8 cellular contexts compared by ENCODE assay signal in the genomic region with DNA sequence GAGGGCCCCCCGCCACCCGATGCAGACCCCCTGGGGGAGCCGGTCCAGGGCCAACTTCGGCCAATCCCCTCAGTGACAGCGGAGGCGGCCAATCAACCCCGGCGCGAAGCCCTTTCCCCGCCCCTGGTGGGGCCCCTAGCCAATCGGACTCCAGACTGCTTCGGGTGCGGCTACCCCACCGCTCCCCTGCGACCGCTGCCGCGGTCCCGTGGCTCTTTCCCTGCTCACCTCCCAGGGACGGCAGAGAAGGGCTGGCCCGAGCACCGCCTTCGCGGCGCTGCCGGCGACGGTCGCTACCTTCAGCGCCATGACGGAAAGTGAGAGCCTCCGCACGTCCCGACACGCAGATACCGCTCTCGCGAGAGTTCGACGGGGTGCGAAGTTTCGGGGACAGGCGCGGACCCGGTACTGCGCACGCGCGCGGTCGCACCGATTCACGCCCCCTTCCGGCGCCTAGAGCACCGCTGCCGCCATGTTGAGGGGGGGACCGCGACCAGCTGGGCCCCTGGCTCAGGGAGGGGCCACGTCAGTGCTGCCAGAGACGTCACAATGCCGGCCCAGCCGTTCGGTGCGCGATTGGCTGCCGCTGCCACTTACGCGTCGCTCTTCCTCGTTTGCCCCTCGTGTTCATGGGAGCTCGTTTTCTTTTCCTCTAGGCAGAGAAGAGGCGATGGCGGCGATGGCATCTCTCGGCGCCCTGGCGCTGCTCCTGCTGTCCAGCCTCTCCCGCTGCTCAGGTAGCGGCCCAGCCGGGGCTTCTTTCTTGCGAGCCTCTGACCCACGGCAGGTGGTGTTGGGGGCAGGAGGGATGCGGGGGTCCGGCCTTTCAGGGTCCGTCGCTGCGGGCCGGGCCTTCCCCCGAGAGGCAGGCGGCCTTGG. TPM values are rescaled to one million over a fixed set of nuclear protein-coding genes. Genes with fewer than 3 reads are reported as not detected.
A peak's percentile ranks its signal among the peaks of the same experiment; 100 is the strongest.
DNase-seq lines count a peak whose midpoint lies in the region; ATAC-seq and TF ChIP-seq lines count a peak whose summit lies in the region.

Gene IDH3G (minus strand): TSS at position 358 of the 879 bp plus-strand sequence. CDS start 49 bp downstream, at position 309.
Gene SSR4 (plus strand): TSS at position 651 of the 879 bp plus-strand sequence. CDS start 20 bp downstream, at position 671.

- H3K9ac ChIP-seq in fibroblast of lung (ENCODE audit: insufficient read depth, low read length), result peak within 1 kb of the TSS; percentile 98

- H3K79me2 ChIP-seq in DOHH2 (ENCODE audit: control insufficient read depth, low read length) (peaks cover 55% of the 10 kb centered on the region), GM23338 (replicated peaks; ENCODE audit: insufficient read depth) (peaks cover 36% of the 10 kb centered on the region), fibroblast of lung (ENCODE audit: control insufficient read depth, insufficient read depth, low read length) (peaks cover 44% of the 10 kb centered on the region)

- H3K4me2 ChIP-seq in DOHH2 (ENCODE audit: low read length) (peak within 1 kb of the TSS; percentile 84), GM23338 (peak within 1 kb of the TSS; percentile 95), fibroblast of lung (ENCODE audit: extremely low read depth, insufficient read depth, low read length) (peak within 1 kb of the TSS; percentile 87)

- H3K4me3 ChIP-seq in DOHH2 (ENCODE audit: low read length), result peak within 1 kb of the TSS; percentile 79
- H3K4me3 ChIP-seq in GM23338, result peak within 1 kb of the TSS; percentile 77
- H3K4me3 ChIP-seq in fibroblast of lung (replicated peaks in 1 of 4; ENCODE audit: control extremely low read depth in 1 of 4, insufficient read depth in 1 of 4, low read depth in 3 of 4, low read length in 4 of 4), result peak within 1 kb of the TSS; percentile 58 to 73 (median 70)
- H3K4me3 ChIP-seq in naive thymus-derived CD4-positive, alpha-beta T cell (ENCODE audit: low read length), result peak within 1 kb of the TSS; percentile 75

- H2AFZ ChIP-seq in GM23338 (no peak within 1 kb of the TSS), fibroblast of lung (ENCODE audit: low read length) (peak within 1 kb of the TSS; percentile 76)

- H3K4me3 Mint-ChIP-seq in GM23338, result peak within 1 kb of the TSS; percentile 92
- H3K4me3 Mint-ChIP-seq in activated T-helper 17 cell treated with anti-CD3 and anti-CD28 coated beads, Interleukin-2, amount 50 U/mL, for 72 hours, result peak within 1 kb of the TSS; percentile 85
- peak within 1 kb of the TSS; percentile 86 to 95 (median 92) for H3K4me3 Mint-ChIP-seq in naive thymus-derived CD4-positive, alpha-beta T cell
- peak within 1 kb of the TSS; percentile 95 to 98 for H3K4me3 Mint-ChIP-seq in stimulated activated naive B cell treated with anti-CD40 and anti-IgM and Interleukin-4, amounts not matched to agents 10 μg/mL and 1 μg/mL and 100 μg/mL, for 72 hours

- peak within 1 kb of the TSS; percentile 94 for H3K27ac Mint-ChIP-seq in GM23338
- H3K27ac Mint-ChIP-seq in activated T-helper 17 cell treated with anti-CD3 and anti-CD28 coated beads, Interleukin-2, amount 50 U/mL, for 72 hours, result peak within 1 kb of the TSS; percentile 86
- H3K27ac Mint-ChIP-seq in naive thymus-derived CD4-positive, alpha-beta T cell, result peak within 1 kb of the TSS; percentile 86 to 95 (median 92)
- H3K27ac Mint-ChIP-seq in stimulated activated naive B cell treated with anti-CD40 and anti-IgM and Interleukin-4, amounts not matched to agents 10 μg/mL and 1 μg/mL and 100 μg/mL, for 72 hours, result peak within 1 kb of the TSS; percentile 99

- no peaks in the 10 kb centered on the region for H3K9me2 ChIP-seq in DOHH2 (replicated peaks; ENCODE audit: control insufficient read depth, low read length)
- no peaks in the 10 kb centered on the region for H3K9me2 ChIP-seq in GM23338 (ENCODE audit: insufficient read depth)

- no peaks in the 10 kb centered on the region for H3K27me3 ChIP-seq in DOHH2 (ENCODE audit: control insufficient read depth, low read length)
- no peaks in the 10 kb centered on the region for H3K27me3 ChIP-seq in GM23338 (ENCODE audit: insufficient read depth)
- no peaks in the 10 kb centered on the region for H3K27me3 ChIP-seq in fibroblast of lung (ENCODE audit: control insufficient read depth, insufficient read depth, low read length)
- H3K27me3 ChIP-seq in naive thymus-derived CD4-positive, alpha-beta T cell (ENCODE audit: control insufficient read depth in 2 of 2, insufficient read depth in 2 of 2, low read length in 2 of 2), result no peaks in the 10 kb centered on the region

- intact Hi-C loops in naive thymus-derived CD4-positive, alpha-beta T cell (cut with micrococcal nuclease), result loop anchor here (1.0 to 10.0 kb wide), 13 partner anchors 23 to 753 kb away; partner anchors contain the start of genes ABCD1 (in 2 of the 2), BCAP31 (in 2 of the 2), HAUS7 (in 2 of the 2) and CCNQ (in 1 of the 2)

- H3K4me1 Mint-ChIP-seq in GM23338, result peaks cover 17% of the 10 kb centered on the region
- H3K4me1 Mint-ChIP-seq in activated T-helper 17 cell treated with anti-CD3 and anti-CD28 coated beads, Interleukin-2, amount 50 U/mL, for 72 hours, result no peaks in the 10 kb centered on the region
- peaks cover 0 to 39% (median 25%) of the 10 kb centered on the region in 7 donors for H3K4me1 Mint-ChIP-seq in naive thymus-derived CD4-positive, alpha-beta T cell
- peaks cover 10 to 21% of the 10 kb centered on the region in 2 donors for H3K4me1 Mint-ChIP-seq in stimulated activated naive B cell treated with anti-CD40 and anti-IgM and Interleukin-4, amounts not matched to agents 10 μg/mL and 1 μg/mL and 100 μg/mL, for 72 hours

- TF ChIP-seq CTCF in DOHH2 (IDR thresholded peaks at IDR 0.05; ENCODE audit: low read depth, low read length, poor library complexity, severe bottlenecking) (no peak), GM23338 (conservative IDR thresholded peaks at IDR 0.05; ENCODE audit: low read depth in 2 of 2) (peak in 1 of 2 experiments; percentile 19; a peak in 1 of 4 replicates), fibroblast of lung (conservative IDR thresholded peaks at IDR 0.05 in 1 of 2, IDR thresholded peaks at IDR 0.05 in 1 of 2; ENCODE audit: low read depth in 1 of 2, low read length in 2 of 2) (no peak)

- CTCF ChIA-PET in naive thymus-derived CD4-positive, alpha-beta T cell (lab: Charles Lee), result interaction anchor here (1.0 kb wide), 1 partner anchor 228 kb away, joined by 3 read pairs; no protein-coding TSS in a partner anchor

- H3K27ac ChIP-seq in DOHH2 (ENCODE audit: low read depth, low read length), result peak within 1 kb of the TSS; percentile 67
- H3K27ac ChIP-seq in GM23338 (ENCODE audit: low read depth), result no peak within 1 kb of the TSS
- H3K27ac ChIP-seq in fibroblast of lung (ENCODE audit: insufficient read depth, low read length), result peak within 1 kb of the TSS; percentile 96
- H3K27ac ChIP-seq in naive thymus-derived CD4-positive, alpha-beta T cell (ENCODE audit: low read depth, low read length), result peak within 1 kb of the TSS; percentile 97

- H3K4me1 ChIP-seq in DOHH2 (ENCODE audit: control insufficient read depth, low read length) (peaks cover 20% of the 10 kb centered on the region), GM23338 (ENCODE audit: insufficient read depth) (no peaks in the 10 kb centered on the region), fibroblast of lung (ENCODE audit: control insufficient read depth, extremely low read depth, insufficient read depth, low read length) (peaks cover 7% of the 10 kb centered on the region)
- H3K4me1 ChIP-seq in naive thymus-derived CD4-positive, alpha-beta T cell (ENCODE audit: control insufficient read depth in 2 of 2, insufficient read depth in 2 of 2, low read length in 2 of 2), result peaks cover 8 to 12% of the 10 kb centered on the region in 2 donors

- no peaks in the 10 kb centered on the region for H3K9me3 Mint-ChIP-seq in GM23338
- H3K9me3 Mint-ChIP-seq in activated T-helper 17 cell treated with anti-CD3 and anti-CD28 coated beads, Interleukin-2, amount 50 U/mL, for 72 hours, result no peaks in the 10 kb centered on the region
- peaks cover 0 to 2% (median 0%) of the 10 kb centered on the region in 11 donors for H3K9me3 Mint-ChIP-seq in naive thymus-derived CD4-positive, alpha-beta T cell
- H3K9me3 Mint-ChIP-seq in stimulated activated naive B cell treated with anti-CD40 and anti-IgM and Interleukin-4, amounts not matched to agents 10 μg/mL and 1 μg/mL and 100 μg/mL, for 72 hours, result no peaks in the 10 kb centered on the region

- peaks cover 25% of the 10 kb centered on the region for H3K36me3 Mint-ChIP-seq in GM23338 (ENCODE audit: low read depth)
- H3K36me3 Mint-ChIP-seq in activated T-helper 17 cell treated with anti-CD3 and anti-CD28 coated beads, Interleukin-2, amount 50 U/mL, for 72 hours (ENCODE audit: low read depth), result peaks cover 47% of the 10 kb centered on the region
- peaks cover 0 to 6% (median 0%) of the 10 kb centered on the region in 5 donors for H3K36me3 Mint-ChIP-seq in naive thymus-derived CD4-positive, alpha-beta T cell
- H3K36me3 Mint-ChIP-seq in stimulated activated naive B cell treated with anti-CD40 and anti-IgM and Interleukin-4, amounts not matched to agents 10 μg/mL and 1 μg/mL and 100 μg/mL, for 72 hours, result peaks cover 17 to 31% of the 10 kb centered on the region in 2 donors

- H3F3A ChIP-seq in DOHH2 (ENCODE audit: control insufficient read depth, insufficient read depth), result no peaks in the 10 kb centered on the region
- H3F3A ChIP-seq in GM23338 (replicated peaks; ENCODE audit: low read depth), result no peaks in the 10 kb centered on the region

- DNase-seq in GM23338 (ENCODE audit: low spot score), result peak; percentile 90
- peak; percentile 89 for DNase-seq in LHCN-M2 (ENCODE audit: low read depth)
- peak; percentile 96 for DNase-seq in RPMI8226
- DNase-seq in fibroblast of lung (ENCODE audit: low read depth in 2 of 2), result peak; percentile 91 to 95
- peak; percentile 83 to 96 (median 93) for DNase-seq in naive thymus-derived CD4-positive, alpha-beta T cell
- peak; percentile 92 for DNase-seq in stimulated activated naive B cell treated with anti-CD40 and anti-IgM and Interleukin-4, amounts not matched to agents 10 μg/mL and 1 μg/mL and 100 μg/mL, for 72 hours

- POLR2A ChIA-PET in naive thymus-derived CD4-positive, alpha-beta T cell (lab: Charles Lee), result interaction anchor here (0.7 to 2.5 kb wide), 8 partner anchors 24 to 180 kb away, joined by 3 to 30 read pairs (median 4); partner anchors contain the start of genes ARHGAP4, BCAP31 and HCFC1

- H4K20me1 ChIP-seq in DOHH2 (ENCODE audit: control insufficient read depth, insufficient read depth, low read depth, low read length) (no peaks in the 10 kb centered on the region), GM23338 (replicated peaks; ENCODE audit: insufficient read depth) (0 out of 2 replicates have a peak, but pooled peaks cover 3% of the 10 kb centered on the region), fibroblast of lung (ENCODE audit: control insufficient read depth, extremely low read depth, insufficient read depth, low read length) (no peaks in the 10 kb centered on the region)

- H3K36me3 ChIP-seq in DOHH2 (ENCODE audit: control insufficient read depth, low read length) (peaks cover 23% of the 10 kb centered on the region), GM23338 (ENCODE audit: insufficient read depth) (no peaks in the 10 kb centered on the region), fibroblast of lung (ENCODE audit: control insufficient read depth, insufficient read depth, low read length) (peaks cover 8% of the 10 kb centered on the region)
- H3K36me3 ChIP-seq in naive thymus-derived CD4-positive, alpha-beta T cell (ENCODE audit: control insufficient read depth in 2 of 3, insufficient read depth in 3 of 3, low read length in 3 of 3), result peaks cover 0 to 37% (median 0%) of the 10 kb centered on the region in 3 experiments

- H3K9me3 ChIP-seq in DOHH2 (ENCODE audit: control insufficient read depth, insufficient read depth, low read length), result no peaks in the 10 kb centered on the region
- no peaks in the 10 kb centered on the region for H3K9me3 ChIP-seq in fibroblast of lung (ENCODE audit: control insufficient read depth, insufficient read depth, low read depth, low read length)
- no peaks in the 10 kb centered on the region for H3K9me3 ChIP-seq in naive thymus-derived CD4-positive, alpha-beta T cell (ENCODE audit: control insufficient read depth in 2 of 3, low read length in 3 of 3)

- ATAC-seq in GM23338, result peak; percentile 86
- ATAC-seq in activated T-helper 17 cell treated with anti-CD3 and anti-CD28 coated beads, Interleukin-2, amount 50 U/mL, for 72 hours (replicated peaks), result peak; percentile 98
- ATAC-seq in naive thymus-derived CD4-positive, alpha-beta T cell, result peak; percentile 97
- ATAC-seq in stimulated activated naive B cell treated with anti-CD40 and anti-IgM and Interleukin-4, amounts not matched to agents 10 μg/mL and 1 μg/mL and 100 μg/mL, for 72 hours (replicated peaks), result peak; percentile 93 to 95

- peaks cover 4% of the 10 kb centered on the region for H3K27me3 Mint-ChIP-seq in GM23338 (ENCODE audit: insufficient read depth, low read depth, poor library complexity)
- H3K27me3 Mint-ChIP-seq in activated T-helper 17 cell treated with anti-CD3 and anti-CD28 coated beads, Interleukin-2, amount 50 U/mL, for 72 hours, result no peaks in the 10 kb centered on the region
- H3K27me3 Mint-ChIP-seq in naive thymus-derived CD4-positive, alpha-beta T cell, result no peaks in the 10 kb centered on the region
- H3K27me3 Mint-ChIP-seq in stimulated activated naive B cell treated with anti-CD40 and anti-IgM and Interleukin-4, amounts not matched to agents 10 μg/mL and 1 μg/mL and 100 μg/mL, for 72 hours, result no peaks in the 10 kb centered on the region

RNA-seq across cellular contexts. Expression of gene IDH3G, which starts in this region (rescaled TPM):
- total RNA-seq in GM23338 (2014; rRNA removed; shearing (Covaris generic)), result 43.0 and 49.0 TPM in 2 replicates
- polyA plus RNA-seq in GM23338 (2016; fragmentation: Nextera tagmentation; extraction: Ambion mirVana), result 41.4 and 45.5 TPM in 2 replicates
- total RNA-seq in LHCN-M2 (2014; rRNA removed), result 83.6 and 86.6 TPM in 2 replicates
- polyA plus RNA-seq in LHCN-M2 (2012), result 96.0 TPM
- total RNA-seq in activated T-helper 17 cell treated with anti-CD3 and anti-CD28 coated beads, Interleukin-2, amount 50 U/mL, for 72 hours, result 10 to 100 TPM; 62.0 to 82.2 TPM
- total RNA-seq in fibroblast of lung, result 37.8 and 44.6 TPM in 2 replicates
- polyA plus RNA-seq in fibroblast of lung, result 55.7 and 72.2 TPM in 2 replicates
- polyA plus RNA-seq in fibroblast of lung (2012), result 63.3 and 92.4 TPM in 2 replicates
- 157 and 297 TPM in 2 replicates for polyA minus RNA-seq in fibroblast of lung (ENCODE audit: low replicate concordance)
- 10 to 100 TPM; 44.1 to 73.1 (median 57.0) TPM for total RNA-seq in naive thymus-derived CD4-positive, alpha-beta T cell
- polyA plus RNA-seq in naive thymus-derived CD4-positive, alpha-beta T cell, result 100 to 1,000 TPM in 1 of 2 donors, 10 to 100 TPM in 1; 89.2 to 125 TPM

RNA-seq across cellular contexts. Expression of gene SSR4, which starts in this region (rescaled TPM):
- 107 and 168 TPM in 2 replicates for total RNA-seq in GM23338 (2014; rRNA removed; shearing (Covaris generic))
- polyA plus RNA-seq in GM23338 (2016; fragmentation: Nextera tagmentation; extraction: Ambion mirVana) (352 and 404 TPM in 2 replicates), fibroblast of lung (141 and 182 TPM in 2 replicates)
- total RNA-seq in LHCN-M2 (2014; rRNA removed) (201 and 222 TPM in 2 replicates), fibroblast of lung (144 and 147 TPM in 2 replicates)
- polyA plus RNA-seq in LHCN-M2 (2012), result 385 TPM
- 100 to 1,000 TPM; 150 to 152 TPM for total RNA-seq in activated T-helper 17 cell treated with anti-CD3 and anti-CD28 coated beads, Interleukin-2, amount 50 U/mL, for 72 hours
- 270 and 285 TPM in 2 replicates for polyA plus RNA-seq in fibroblast of lung (2012)
- 93.8 and 161 TPM in 2 replicates for polyA minus RNA-seq in fibroblast of lung (ENCODE audit: low replicate concordance)
- total RNA-seq in naive thymus-derived CD4-positive, alpha-beta T cell, result 100 to 1,000 TPM; 156 to 299 (median 168) TPM
- polyA plus RNA-seq in naive thymus-derived CD4-positive, alpha-beta T cell, result 100 to 1,000 TPM; 400 to 496 TPM
